Comparison of ENCODE assay signal across 1 cellular context in the genomic region with DNA sequence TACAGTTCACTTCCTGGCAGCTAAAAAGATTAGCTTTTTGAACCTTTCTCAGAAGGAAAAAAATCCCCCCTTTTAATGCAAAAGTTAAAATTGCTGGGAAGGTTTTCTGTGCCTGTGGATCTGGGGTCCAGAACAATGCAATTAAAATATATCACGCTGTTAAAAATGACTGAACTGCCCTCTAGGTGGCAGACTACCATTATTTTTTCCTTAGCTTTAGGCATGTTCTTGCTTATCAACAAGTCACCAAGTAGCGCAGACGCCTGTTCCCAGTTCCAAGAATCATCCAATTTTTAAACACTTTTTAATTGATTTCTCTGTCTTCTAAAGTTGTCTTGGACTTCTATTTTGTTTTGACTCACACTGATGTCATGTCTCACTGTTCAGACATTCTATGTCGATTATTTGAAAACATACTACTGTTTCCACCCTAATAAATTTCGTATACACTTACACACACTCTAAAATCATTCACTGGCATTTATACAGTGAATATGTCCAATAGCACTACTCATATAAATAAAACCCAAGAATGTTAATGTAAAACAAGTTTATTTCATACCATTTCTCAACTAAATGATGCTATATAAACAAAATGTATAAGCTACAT.
TF ChIP-seq lines count a peak whose summit lies in the region.

No MANE protein-coding gene starts in this region.

TF ChIP-seq in IMR-90, 13 proteins besides CTCF, POLR2A, EP300 and RAD21 (continued from another document):
- TF ChIP-seq, protein P1, sequence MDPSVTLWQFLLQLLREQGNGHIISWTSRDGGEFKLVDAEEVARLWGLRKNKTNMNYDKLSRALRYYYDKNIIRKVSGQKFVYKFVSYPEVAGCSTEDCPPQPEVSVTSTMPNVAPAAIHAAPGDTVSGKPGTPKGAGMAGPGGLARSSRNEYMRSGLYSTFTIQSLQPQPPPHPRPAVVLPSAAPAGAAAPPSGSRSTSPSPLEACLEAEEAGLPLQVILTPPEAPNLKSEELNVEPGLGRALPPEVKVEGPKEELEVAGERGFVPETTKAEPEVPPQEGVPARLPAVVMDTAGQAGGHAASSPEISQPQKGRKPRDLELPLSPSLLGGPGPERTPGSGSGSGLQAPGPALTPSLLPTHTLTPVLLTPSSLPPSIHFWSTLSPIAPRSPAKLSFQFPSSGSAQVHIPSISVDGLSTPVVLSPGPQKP (IDR thresholded peaks at IDR 0.05; ENCODE audit: borderline replicate concordance, low read depth, low read length), result no peak
- TF ChIP-seq CHD1 (IDR thresholded peaks at IDR 0.05; ENCODE audit: low read depth, low read length) (no peak), MXI1 (IDR thresholded peaks at IDR 0.05; ENCODE audit: borderline replicate concordance, low read depth, low read length) (no peak)
